ENCODE assay signal across 8 cellular contexts in the genomic region with DNA sequence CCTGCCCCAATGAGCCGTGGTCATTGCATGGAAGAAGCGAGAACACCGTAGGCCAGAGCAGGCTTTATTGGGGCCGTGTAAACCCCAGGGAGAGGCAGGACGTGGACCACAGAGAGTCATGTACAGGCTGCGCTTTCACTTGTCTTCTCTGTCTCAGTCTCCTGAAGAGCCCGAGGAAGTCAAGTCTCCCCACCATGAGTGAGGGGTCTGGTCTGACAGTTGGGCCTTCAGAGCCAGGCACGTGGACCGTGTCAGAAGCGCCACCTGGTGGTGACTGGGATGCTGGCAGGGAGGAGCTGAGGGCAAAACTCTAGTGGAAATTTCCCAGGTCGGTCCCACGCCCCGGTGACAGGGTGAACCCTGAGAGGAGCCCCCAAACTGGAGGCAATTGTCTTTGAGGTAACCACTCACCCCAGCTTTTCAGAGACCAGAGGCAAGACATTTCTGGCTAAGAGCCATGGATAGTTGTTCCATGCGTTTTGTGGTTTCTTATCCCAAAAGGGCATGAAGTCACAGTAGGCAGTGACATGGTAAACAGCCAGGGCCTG. TPM values are rescaled to one million over a fixed set of nuclear protein-coding genes. Genes with fewer than 3 reads are reported as not detected.
DNase-seq lines count a peak whose midpoint lies in the region; ATAC-seq, FAIRE-seq and TF ChIP-seq lines count a peak whose summit lies in the region.

No MANE protein-coding gene starts in this region.

- TF ChIP-seq CTCF in GM06990 (IDR thresholded peaks at IDR 0.05; ENCODE audit: insufficient read depth, low read length, poor library complexity, severe bottlenecking) (peak; percentile 97), WTC11 (IDR thresholded peaks at IDR 0.05) (peak; percentile 95), brain microvascular endothelial cell (IDR thresholded peaks at IDR 0.05; ENCODE audit: low read depth, low read length, missing control alignments) (peak; percentile 98), kidney (IDR thresholded peaks at IDR 0.05; ENCODE audit: borderline replicate concordance, extremely low read depth, insufficient read depth) (peak; percentile 95)

- no peaks in the 10 kb centered on the region for H3K9me3 ChIP-seq in kidney (ENCODE audit: control insufficient read depth in 1 of 2, low read length in 2 of 2)

- H3K36me3 ChIP-seq in GM06990 (ENCODE audit: control insufficient read depth, insufficient read depth, low read length) (peaks cover 25% of the 10 kb centered on the region), brain microvascular endothelial cell (replicated peaks) (peaks cover 35% of the 10 kb centered on the region), kidney (ENCODE audit: control insufficient read depth in 1 of 2, insufficient read depth in 2 of 2, low read length in 2 of 2) (peaks cover 26 to 28% of the 10 kb centered on the region in 2 donors)

- H3K27ac Mint-ChIP-seq in WTC11: 0 out of 2 replicates have a peak overlapping the region, but pooled peaks have one; percentile 41

- peaks cover 30% of the 10 kb centered on the region for H3K36me3 Mint-ChIP-seq in WTC11

- H3K4me3 ChIP-seq in GM06990 (replicated peaks; ENCODE audit: low read depth, low read length): no peak overlapping the region
- no peak overlapping the region for H3K4me3 ChIP-seq in brain microvascular endothelial cell (ENCODE audit: low read depth, low read length)
- no peak overlapping the region for H3K4me3 ChIP-seq in kidney (ENCODE audit: low read length in 2 of 2)

- H3K27ac ChIP-seq in brain microvascular endothelial cell (no peak overlapping the region), kidney (ENCODE audit: low read depth in 2 of 2, low read length in 2 of 2) (no peak overlapping the region)

- in situ Hi-C loops in brain microvascular endothelial cell (cut with HindIII; ENCODE audit: low pct_ligation_motif_present, low sequenced_read_pairs): no loop called here

- no peak overlapping the region for H3K9ac ChIP-seq in kidney (ENCODE audit: low read length in 2 of 2)

- no peaks in the 10 kb centered on the region for H3K9me3 Mint-ChIP-seq in WTC11

- H3K27me3 ChIP-seq in GM06990 (replicated peaks; ENCODE audit: control insufficient read depth, insufficient read depth, low read length): no peaks in the 10 kb centered on the region
- H3K27me3 ChIP-seq in brain microvascular endothelial cell (replicated peaks): no peaks in the 10 kb centered on the region

- H3K4me1 ChIP-seq in kidney (ENCODE audit: control insufficient read depth in 1 of 2, insufficient read depth in 1 of 2, low read depth in 1 of 2, low read length in 2 of 2): peaks cover 0 to 12% of the 10 kb centered on the region in 2 donors

- no peak for FAIRE-seq in kidney (lab: Jason Lieb, UNC)

- intact Hi-C loops in kidney (cut with DNase I): loop anchor here (5.0 kb wide), 1 partner anchor 43 kb away; no protein-coding TSS in a partner anchor

- no peak overlapping the region for H3K4me3 Mint-ChIP-seq in WTC11

- POLR2A ChIA-PET in WTC11 (lab: Charles Lee): interaction anchor here (0.7 to 1.7 kb wide), 3 partner anchors 19 to 45 kb away, joined by 3 to 9 read pairs (median 7); a partner anchor contains a TSS

- CTCF ChIA-PET in WTC11 (lab: Charles Lee): interaction anchor here (0.5 to 5.0 kb wide), 50 partner anchors 8 to 297 kb away, joined by 3 to 241 read pairs (median 4); a partner anchor contains a TSS

- peak; percentile 58 for ATAC-seq in WTC11
- no peak for ATAC-seq in HG02938 (IDR thresholded peaks at IDR 0.05; ENCODE audit: unreplicated experiment)
- ATAC-seq in GM18517 (IDR thresholded peaks at IDR 0.05; ENCODE audit: unreplicated experiment): no peak

- H3K4me1 Mint-ChIP-seq in WTC11: peaks cover 13% of the 10 kb centered on the region

- DNase-seq in GM06990 (ENCODE audit: extremely low read depth, insufficient read length) (peak; percentile 52), LoVo (ENCODE audit: low spot score) (peak; percentile 42), WTC11 (ENCODE audit: low spot score) (peak; percentile 84), brain microvascular endothelial cell (no peak), kidney (peak; percentile 87)
- peak; percentile 82 to 83 for DNase-seq in stimulated activated CD4-positive, alpha-beta T cell treated with anti-CD3 and anti-CD28 coated beads, Interleukin-2, amount 100 ng/mL, for 48 hours

- H3K27me3 Mint-ChIP-seq in WTC11 (ENCODE audit: low read depth): no peaks in the 10 kb centered on the region

TF ChIP-seq in WTC11, 78 proteins besides CTCF, POLR2A, EP300 and RAD21 (continues in another document):
- TF ChIP-seq, protein P1, sequence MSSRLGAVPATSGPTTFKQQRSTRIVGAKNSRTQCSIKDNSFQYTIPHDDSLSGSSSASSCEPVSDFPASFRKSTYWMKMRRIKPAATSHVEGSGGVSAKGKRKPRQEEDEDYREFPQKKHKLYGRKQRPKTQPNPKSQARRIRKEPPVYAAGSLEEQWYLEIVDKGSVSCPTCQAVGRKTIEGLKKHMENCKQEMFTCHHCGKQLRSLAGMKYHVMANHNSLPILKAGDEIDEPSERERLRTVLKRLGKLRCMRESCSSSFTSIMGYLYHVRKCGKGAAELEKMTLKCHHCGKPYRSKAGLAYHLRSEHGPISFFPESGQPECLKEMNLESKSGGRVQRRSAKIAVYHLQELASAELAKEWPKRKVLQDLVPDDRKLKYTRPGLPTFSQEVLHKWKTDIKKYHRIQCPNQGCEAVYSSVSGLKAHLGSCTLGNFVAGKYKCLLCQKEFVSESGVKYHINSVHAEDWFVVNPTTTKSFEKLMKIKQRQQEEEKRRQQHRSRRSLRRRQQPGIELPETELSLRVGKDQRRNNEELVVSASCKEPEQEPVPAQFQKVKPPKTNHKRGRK (CRISPR knock-in tag; IDR thresholded peaks at IDR 0.05; ENCODE audit: borderline replicate concordance): no peak
- TF ChIP-seq ESRRA (CRISPR knock-in tag; IDR thresholded peaks at IDR 0.05; ENCODE audit: borderline replicate concordance) (no peak), MXD4 (CRISPR knock-in tag; IDR thresholded peaks at IDR 0.05; ENCODE audit: borderline replicate concordance) (no peak), JUN (CRISPR knock-in tag; IDR thresholded peaks at IDR 0.05) (no peak), NR1H2 (CRISPR knock-in tag; IDR thresholded peaks at IDR 0.05) (no peak), RORB (CRISPR knock-in tag; IDR thresholded peaks at IDR 0.05) (no peak), TEAD1 (CRISPR knock-in tag; IDR thresholded peaks at IDR 0.05) (no peak), ZNF396 (CRISPR knock-in tag; IDR thresholded peaks at IDR 0.05; ENCODE audit: borderline replicate concordance) (no peak)
- TF ChIP-seq, protein P2, sequence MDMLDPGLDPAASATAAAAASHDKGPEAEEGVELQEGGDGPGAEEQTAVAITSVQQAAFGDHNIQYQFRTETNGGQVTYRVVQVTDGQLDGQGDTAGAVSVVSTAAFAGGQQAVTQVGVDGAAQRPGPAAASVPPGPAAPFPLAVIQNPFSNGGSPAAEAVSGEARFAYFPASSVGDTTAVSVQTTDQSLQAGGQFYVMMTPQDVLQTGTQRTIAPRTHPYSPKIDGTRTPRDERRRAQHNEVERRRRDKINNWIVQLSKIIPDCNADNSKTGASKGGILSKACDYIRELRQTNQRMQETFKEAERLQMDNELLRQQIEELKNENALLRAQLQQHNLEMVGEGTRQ (CRISPR knock-in tag; IDR thresholded peaks at IDR 0.05): peak; percentile 65
- TF ChIP-seq, protein P3, sequence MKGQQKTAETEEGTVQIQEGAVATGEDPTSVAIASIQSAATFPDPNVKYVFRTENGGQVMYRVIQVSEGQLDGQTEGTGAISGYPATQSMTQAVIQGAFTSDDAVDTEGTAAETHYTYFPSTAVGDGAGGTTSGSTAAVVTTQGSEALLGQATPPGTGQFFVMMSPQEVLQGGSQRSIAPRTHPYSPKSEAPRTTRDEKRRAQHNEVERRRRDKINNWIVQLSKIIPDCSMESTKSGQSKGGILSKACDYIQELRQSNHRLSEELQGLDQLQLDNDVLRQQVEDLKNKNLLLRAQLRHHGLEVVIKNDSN (CRISPR knock-in tag; IDR thresholded peaks at IDR 0.05): 0 out of 2 replicates have a peak, but pooled peaks have one; percentile 48
- TF ChIP-seq, protein P4, sequence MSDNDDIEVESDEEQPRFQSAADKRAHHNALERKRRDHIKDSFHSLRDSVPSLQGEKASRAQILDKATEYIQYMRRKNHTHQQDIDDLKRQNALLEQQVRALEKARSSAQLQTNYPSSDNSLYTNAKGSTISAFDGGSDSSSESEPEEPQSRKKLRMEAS (CRISPR knock-in tag; IDR thresholded peaks at IDR 0.05): peak; percentile 71
- TF ChIP-seq, protein P5, sequence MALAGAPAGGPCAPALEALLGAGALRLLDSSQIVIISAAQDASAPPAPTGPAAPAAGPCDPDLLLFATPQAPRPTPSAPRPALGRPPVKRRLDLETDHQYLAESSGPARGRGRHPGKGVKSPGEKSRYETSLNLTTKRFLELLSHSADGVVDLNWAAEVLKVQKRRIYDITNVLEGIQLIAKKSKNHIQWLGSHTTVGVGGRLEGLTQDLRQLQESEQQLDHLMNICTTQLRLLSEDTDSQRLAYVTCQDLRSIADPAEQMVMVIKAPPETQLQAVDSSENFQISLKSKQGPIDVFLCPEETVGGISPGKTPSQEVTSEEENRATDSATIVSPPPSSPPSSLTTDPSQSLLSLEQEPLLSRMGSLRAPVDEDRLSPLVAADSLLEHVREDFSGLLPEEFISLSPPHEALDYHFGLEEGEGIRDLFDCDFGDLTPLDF (CRISPR knock-in tag; IDR thresholded peaks at IDR 0.05): no peak

RNA-seq across cellular contexts. Expression of a gene that starts 17.4 kb away (rescaled TPM):
- 10.6 to 12.6 TPM (median 12.2 TPM) in 3 replicates for total RNA-seq in WTC11 (2021)
- 7.9 TPM for total RNA-seq in kidney
- polyA plus RNA-seq in kidney (ENCODE audit: insufficient read depth, low read depth, low replicate concordance): 3.7 TPM

RNA-seq across cellular contexts. Expression of a gene that starts 24.0 kb away (rescaled TPM):
- total RNA-seq in WTC11 (2021): 112 to 121 TPM (median 119 TPM) in 3 replicates
- total RNA-seq in kidney: 98.6 TPM
- 112 TPM for polyA plus RNA-seq in kidney (ENCODE audit: insufficient read depth, low read depth, low replicate concordance)

RNA-seq across cellular contexts. Expression of a gene that starts 29.7 kb away (rescaled TPM):
- 0.04 to 0.27 TPM in 2 of 3 replicates, not detected in the other for total RNA-seq in WTC11 (2021)
- not detected for total RNA-seq in kidney
- polyA plus RNA-seq in kidney (ENCODE audit: insufficient read depth, low read depth, low replicate concordance): not detected

RNA-seq across cellular contexts. Expression of a gene that starts 49.7 kb away (rescaled TPM):
- total RNA-seq in WTC11 (2021) (5.0 to 6.7 TPM (median 6.5 TPM) in 3 replicates), kidney (9.3 TPM)
- 12.1 TPM for polyA plus RNA-seq in kidney (ENCODE audit: insufficient read depth, low read depth, low replicate concordance)
